In the genomic region with DNA sequence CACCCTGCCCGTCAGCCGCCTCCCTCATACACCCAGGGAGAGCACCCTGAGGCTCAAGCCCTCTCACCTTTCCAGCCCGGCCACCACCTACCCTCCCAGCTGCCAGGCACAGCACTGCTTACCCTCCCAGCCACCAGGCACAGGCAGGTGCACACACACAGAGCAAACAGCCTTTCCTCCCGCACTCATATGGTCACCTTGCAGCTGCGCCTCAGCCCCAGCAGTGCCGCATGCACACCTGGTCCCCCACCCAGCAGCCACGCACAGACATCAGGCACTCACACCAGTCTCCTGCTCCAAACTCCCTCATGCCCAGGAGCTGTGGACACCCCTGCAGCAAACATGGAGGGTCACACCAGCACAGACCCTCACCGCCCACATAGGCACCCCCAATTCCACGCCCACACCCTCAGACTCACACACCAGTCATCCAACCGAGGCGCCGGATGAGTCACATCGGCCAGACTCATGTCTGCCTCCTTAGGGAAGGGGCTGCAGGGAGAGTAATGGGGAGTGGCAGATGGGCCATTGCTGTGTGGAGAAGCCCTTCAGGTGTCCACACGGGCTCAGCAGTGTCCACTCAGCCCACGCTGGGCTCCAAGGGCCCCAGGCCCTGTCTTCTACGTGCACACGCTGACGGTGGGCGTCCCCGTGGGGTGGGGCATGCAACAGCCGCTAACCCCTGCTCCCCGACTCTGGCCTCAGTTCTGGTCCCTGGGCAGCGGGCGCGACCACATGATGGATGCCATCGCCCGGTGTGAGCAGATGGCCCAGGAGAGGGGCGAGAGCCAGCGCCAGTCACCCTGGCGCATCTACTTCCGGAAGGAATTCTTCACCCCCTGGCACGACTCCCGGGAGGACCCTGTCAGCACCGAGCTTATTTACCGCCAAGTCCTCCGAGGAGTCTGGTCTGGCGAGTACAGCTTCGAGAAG, we compare ENCODE assay signal across 11 cellular contexts. TPM values are rescaled to one million over a fixed set of nuclear protein-coding genes. Genes with fewer than 3 reads are reported as not detected.
A peak's percentile ranks its signal among the peaks of the same experiment; 100 is the strongest.
DNase-seq lines count a peak whose midpoint lies in the region; ATAC-seq and TF ChIP-seq lines count a peak whose summit lies in the region.
"Had no signal": no experiment of that assay in that cellular context is flagged by ENCODE, and none has a peak within 500 bp of the region (broad histone marks: within the 10 kb centered on the region; RNA-seq: fewer than 3 reads in every experiment).

No MANE protein-coding gene starts in this region.

- peak overlapping the region; percentile 99 for H3K27ac ChIP-seq in KOPT-K1 (ENCODE audit: low read depth, low read length, poor library complexity, severe bottlenecking)
- H3K27ac ChIP-seq: KMS-11 had no signal

- ATAC-seq in omental fat pad (ENCODE audit: low FRiP score) (no peak), HG03342 (IDR thresholded peaks at IDR 0.05; ENCODE audit: unreplicated experiment) (no peak)

- TF ChIP-seq CTCF in omental fat pad (IDR thresholded peaks at IDR 0.05) = no peak

- peaks cover 78% of the 10 kb centered on the region for H3K36me3 ChIP-seq in KOPT-K1 (ENCODE audit: insufficient read depth, low read length)

- no peaks in the 10 kb centered on the region for H3K9me3 ChIP-seq in KOPT-K1 (ENCODE audit: insufficient read depth, low read length, poor library complexity, severe bottlenecking)

- DNase-seq in EH (ENCODE audit: low read depth) = peak; percentile 71
- DNase-seq in amniotic epithelial cell (ENCODE audit: low read depth) = peak; percentile 23
- peak; percentile 10 for DNase-seq in omental fat pad (ENCODE audit: low spot score)
- DNase-seq in stimulated activated CD4-positive, alpha-beta T cell treated with anti-CD3 and anti-CD28 coated beads, Interleukin-4, amount 100 ng/mL, for 24 hours = no peak
- no peak for DNase-seq in hippocampal formation (lab: John Stamatoyannopoulos, UW)
- DNase-seq: amniotic stem cell, DMS79 treated with DMSO at 0.1 percent for 48 hours had no signal

RNA-seq across cellular contexts. Expression of a gene that starts 22.3 kb away (rescaled TPM):
- not detected for total RNA-seq in omental fat pad
- total RNA-seq: smooth muscle cell had no signal

RNA-seq across cellular contexts. Expression of a gene that starts 51.7 kb away (rescaled TPM):
- total RNA-seq in omental fat pad = 10 to 100 TPM in 3 of 4 donors, 1 to 10 TPM in 1; 9.7 to 97.3 (median 22.4) TPM

Comparison
In these comparisons a context has a peak if more than half of its experiments do, and no peak if none do; other contexts are left out.
1. DNase-seq: peak in EH (single experiment), amniotic epithelial cell (single experiment) and omental fat pad (single experiment); none in stimulated activated CD4-positive, alpha-beta T cell treated with anti-CD3 and anti-CD28 coated beads, Interleukin-4, amount 100 ng/mL, for 24 hours (single experiment) and hippocampal formation (0 of 2).